ENCODE assay signal across 1 cellular context in the genomic region with DNA sequence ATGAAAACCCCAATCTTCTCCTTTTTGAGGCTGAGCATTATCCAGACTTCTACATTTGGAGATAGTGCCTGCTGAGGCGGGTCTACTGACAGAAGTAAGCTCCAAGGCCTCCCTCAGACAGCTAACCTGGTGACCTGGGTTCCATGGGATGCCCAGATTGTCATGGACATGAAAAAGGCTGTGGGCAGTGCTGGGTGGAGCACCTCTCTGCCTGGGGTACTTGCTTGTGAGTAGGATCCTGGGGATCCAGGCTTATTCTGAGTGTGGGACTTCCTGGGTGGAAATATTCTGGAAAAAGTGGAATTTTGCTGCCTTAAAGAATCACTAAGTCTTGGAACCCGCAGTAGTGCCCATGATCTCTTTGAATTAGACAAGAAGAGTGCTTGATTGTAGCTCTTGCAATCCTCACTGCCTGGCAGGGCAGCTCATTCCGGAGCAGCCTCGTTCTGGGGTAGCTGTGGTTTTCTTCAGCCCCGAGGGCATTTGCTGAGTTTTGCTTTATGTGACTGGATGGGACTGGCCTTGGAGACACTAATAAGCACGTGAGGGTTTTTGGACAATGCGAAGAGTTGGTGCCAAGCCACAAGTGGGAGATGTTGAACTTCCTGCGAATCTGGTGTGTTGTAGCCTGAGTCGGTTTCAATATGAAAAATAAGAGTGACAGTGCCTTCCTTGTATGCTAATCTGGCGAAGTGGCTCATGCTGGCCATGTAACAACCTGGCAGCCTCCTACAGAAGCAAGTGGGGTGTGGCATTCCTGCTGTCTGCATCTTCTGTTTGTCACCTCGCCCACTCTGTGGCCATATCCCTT.
TF ChIP-seq lines count a peak whose summit lies in the region.

No MANE protein-coding gene starts in this region.

TF ChIP-seq in GM23338, 12 proteins besides CTCF, POLR2A, EP300 and RAD21 (continued from another document):
- TF ChIP-seq, protein P1, sequence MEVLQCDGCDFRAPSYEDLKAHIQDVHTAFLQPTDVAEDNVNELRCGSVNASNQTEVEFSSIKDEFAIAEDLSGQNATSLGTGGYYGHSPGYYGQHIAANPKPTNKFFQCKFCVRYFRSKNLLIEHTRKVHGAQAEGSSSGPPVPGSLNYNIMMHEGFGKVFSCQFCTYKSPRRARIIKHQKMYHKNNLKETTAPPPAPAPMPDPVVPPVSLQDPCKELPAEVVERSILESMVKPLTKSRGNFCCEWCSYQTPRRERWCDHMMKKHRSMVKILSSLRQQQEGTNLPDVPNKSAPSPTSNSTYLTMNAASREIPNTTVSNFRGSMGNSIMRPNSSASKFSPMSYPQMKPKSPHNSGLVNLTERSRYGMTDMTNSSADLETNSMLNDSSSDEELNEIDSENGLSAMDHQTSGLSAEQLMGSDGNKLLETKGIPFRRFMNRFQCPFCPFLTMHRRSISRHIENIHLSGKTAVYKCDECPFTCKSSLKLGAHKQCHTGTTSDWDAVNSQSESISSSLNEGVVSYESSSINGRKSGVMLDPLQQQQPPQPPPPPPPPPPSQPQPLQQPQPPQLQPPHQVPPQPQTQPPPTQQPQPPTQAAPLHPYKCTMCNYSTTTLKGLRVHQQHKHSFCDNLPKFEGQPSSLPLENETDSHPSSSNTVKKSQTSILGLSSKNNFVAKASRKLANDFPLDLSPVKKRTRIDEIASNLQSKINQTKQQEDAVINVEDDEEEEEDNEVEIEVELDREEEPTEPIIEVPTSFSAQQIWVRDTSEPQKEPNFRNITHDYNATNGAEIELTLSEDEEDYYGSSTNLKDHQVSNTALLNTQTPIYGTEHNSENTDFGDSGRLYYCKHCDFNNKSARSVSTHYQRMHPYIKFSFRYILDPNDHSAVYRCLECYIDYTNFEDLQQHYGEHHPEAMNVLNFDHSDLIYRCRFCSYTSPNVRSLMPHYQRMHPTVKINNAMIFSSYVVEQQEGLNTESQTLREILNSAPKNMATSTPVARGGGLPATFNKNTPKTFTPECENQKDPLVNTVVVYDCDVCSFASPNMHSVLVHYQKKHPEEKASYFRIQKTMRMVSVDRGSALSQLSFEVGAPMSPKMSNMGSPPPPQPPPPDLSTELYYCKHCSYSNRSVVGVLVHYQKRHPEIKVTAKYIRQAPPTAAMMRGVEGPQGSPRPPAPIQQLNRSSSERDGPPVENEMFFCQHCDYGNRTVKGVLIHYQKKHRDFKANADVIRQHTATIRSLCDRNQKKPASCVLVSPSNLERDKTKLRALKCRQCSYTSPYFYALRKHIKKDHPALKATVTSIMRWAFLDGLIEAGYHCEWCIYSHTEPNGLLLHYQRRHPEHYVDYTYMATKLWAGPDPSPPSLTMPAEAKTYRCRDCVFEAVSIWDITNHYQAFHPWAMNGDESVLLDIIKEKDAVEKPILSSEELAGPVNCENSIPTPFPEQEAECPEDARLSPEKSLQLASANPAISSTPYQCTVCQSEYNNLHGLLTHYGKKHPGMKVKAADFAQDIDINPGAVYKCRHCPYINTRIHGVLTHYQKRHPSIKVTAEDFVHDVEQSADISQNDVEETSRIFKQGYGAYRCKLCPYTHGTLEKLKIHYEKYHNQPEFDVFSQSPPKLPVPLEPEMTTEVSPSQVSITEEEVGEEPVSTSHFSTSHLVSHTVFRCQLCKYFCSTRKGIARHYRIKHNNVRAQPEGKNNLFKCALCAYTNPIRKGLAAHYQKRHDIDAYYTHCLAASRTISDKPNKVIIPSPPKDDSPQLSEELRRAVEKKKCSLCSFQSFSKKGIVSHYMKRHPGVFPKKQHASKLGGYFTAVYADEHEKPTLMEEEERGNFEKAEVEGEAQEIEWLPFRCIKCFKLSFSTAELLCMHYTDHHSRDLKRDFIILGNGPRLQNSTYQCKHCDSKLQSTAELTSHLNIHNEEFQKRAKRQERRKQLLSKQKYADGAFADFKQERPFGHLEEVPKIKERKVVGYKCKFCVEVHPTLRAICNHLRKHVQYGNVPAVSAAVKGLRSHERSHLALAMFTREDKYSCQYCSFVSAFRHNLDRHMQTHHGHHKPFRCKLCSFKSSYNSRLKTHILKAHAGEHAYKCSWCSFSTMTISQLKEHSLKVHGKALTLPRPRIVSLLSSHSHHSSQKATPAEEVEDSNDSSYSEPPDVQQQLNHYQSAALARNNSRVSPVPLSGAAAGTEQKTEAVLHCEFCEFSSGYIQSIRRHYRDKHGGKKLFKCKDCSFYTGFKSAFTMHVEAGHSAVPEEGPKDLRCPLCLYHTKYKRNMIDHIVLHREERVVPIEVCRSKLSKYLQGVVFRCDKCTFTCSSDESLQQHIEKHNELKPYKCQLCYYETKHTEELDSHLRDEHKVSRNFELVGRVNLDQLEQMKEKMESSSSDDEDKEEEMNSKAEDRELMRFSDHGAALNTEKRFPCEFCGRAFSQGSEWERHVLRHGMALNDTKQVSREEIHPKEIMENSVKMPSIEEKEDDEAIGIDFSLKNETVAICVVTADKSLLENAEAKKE (CRISPR knock-in tag; IDR thresholded peaks at IDR 0.05) = no peak
- TF ChIP-seq NANOG (IDR thresholded peaks at IDR 0.05; ENCODE audit: borderline replicate concordance) = no peak
